In genomic region chr22:50579752-50580151, GRCh38 we compare ENCODE assay signal across 32 cellular contexts. TPM values are rescaled to one million over a fixed set of nuclear protein-coding genes. Genes with fewer than 3 reads are reported as not detected.
DNase-seq lines count a peak whose midpoint lies in the region; ATAC-seq and TF ChIP-seq lines count a peak whose summit lies in the region.
"Had no signal": no experiment of that assay in that cellular context is flagged by ENCODE, and none has a peak within 500 bp of the region (broad histone marks: within the 10 kb centered on the region; RNA-seq: fewer than 3 reads in every experiment).

No MANE protein-coding gene starts in this region.

- TF ChIP-seq POLR2A in heart left ventricle (IDR thresholded peaks at IDR 0.05), result no peak

- H3K36me3 ChIP-seq in heart left ventricle, result peaks cover 0 to 36% (median 19%) of the 10 kb centered on the region in 9 donors
- H3K36me3 ChIP-seq in HEK293 (ENCODE audit: control insufficient read depth in 2 of 2, insufficient read depth in 1 of 2, low read length in 2 of 2), result peaks cover 33 to 67% of the 10 kb centered on the region in 2 experiments
- H3K36me3 ChIP-seq in right atrium auricular region, result peaks cover 15% of the 10 kb centered on the region
- H3K36me3 ChIP-seq: pancreas, Peyer's patch, vagina had no signal

- TF ChIP-seq CTCF in heart left ventricle (IDR thresholded peaks at IDR 0.05) (no peak), HEK293 (tag by site-specific recombination; IDR thresholded peaks at IDR 0.05) (no peak), right atrium auricular region (IDR thresholded peaks at IDR 0.05) (no peak)

- WGBS in heart left ventricle, 4 donors, result 94 to 97% (median 96%) methylated on average over 4 of the region's 4 CpGs

- CTCF ChIA-PET in HEK293 (lab: Yijun Ruan, JAX), result interaction anchor here (2.3 kb wide), 1 partner anchor 16 kb away, joined by 12 read pairs; the partner anchor contains the start of gene SYCE3

- H3K4me1 ChIP-seq in heart left ventricle (peaks cover 3 to 78% (median 36%) of the 10 kb centered on the region in 12 donors), HEK293 (ENCODE audit: control insufficient read depth, insufficient read depth, low read length) (peaks cover 3% of the 10 kb centered on the region; the same call in 1 of the 2 replicates), right atrium auricular region (peaks cover 0 to 54% of the 10 kb centered on the region in 2 donors)

- no peak for ATAC-seq in heart left ventricle
- no peak for ATAC-seq in HG03196 (IDR thresholded peaks at IDR 0.05; ENCODE audit: unreplicated experiment)
- no peak for ATAC-seq in GM21423 (IDR thresholded peaks at IDR 0.05; ENCODE audit: unreplicated experiment)
- ATAC-seq: naive thymus-derived CD8-positive, alpha-beta T cell; pancreas had no signal

- H3K9me3 ChIP-seq in heart left ventricle, result no peaks in the 10 kb centered on the region
- H3K9me3 ChIP-seq in HEK293 (ENCODE audit: control insufficient read depth, insufficient read depth, low read depth, low read length), result no peaks in the 10 kb centered on the region
- no peaks in the 10 kb centered on the region for H3K9me3 ChIP-seq in right atrium auricular region
- H3K9me3 ChIP-seq: BLaER1 treated with 17β-estradiol and CSF1 and Interleukin-3, amounts not matched to agents 10 nM and 100 nM; esophagus muscularis mucosa; pancreas; Peyer's patch; stomach; tibial artery; vagina had no signal

- POLR2A ChIA-PET in HEK293 (lab: Yijun Ruan, JAX), result no interaction called here

- H3K27me3 ChIP-seq in heart left ventricle (no peaks in the 10 kb centered on the region), right atrium auricular region (no peaks in the 10 kb centered on the region)
- H3K27me3 ChIP-seq: BLaER1 treated with 17β-estradiol and CSF1 and Interleukin-3, amounts not matched to agents 10 nM and 100 nM; pancreas; Peyer's patch; vagina had no signal

- intact Hi-C loops in heart left ventricle (cut with DNase I), result loop anchor here in 3 of 10 donors (5.0 kb wide), 2 partner anchors 38 to 72 kb away; partner anchors contain the start of genes LMF2 (in 1 of the 3) and NCAPH2 (in 1 of the 3)
- intact Hi-C loops in cardiac septum (cut with DNase I), result loop anchor here (5.0 kb wide), 1 partner anchor 52 kb away; the partner anchor contains the start of gene SCO2

- H3K4me3 ChIP-seq in heart left ventricle (no peak overlapping the region), HEK293 (ENCODE audit: low read depth, low read length) (no peak overlapping the region), right atrium auricular region (no peak overlapping the region)
- H3K4me3 ChIP-seq: BLaER1 treated with 17β-estradiol and CSF1 and Interleukin-3, amounts not matched to agents 10 nM and 100 nM; esophagus muscularis mucosa; lung; pancreas; Peyer's patch; stomach; tibial artery; vagina had no signal

- no peak for DNase-seq in heart left ventricle
- no peak for DNase-seq in cardiac septum (ENCODE audit: low spot score)
- no peak for DNase-seq in right atrium auricular region (ENCODE audit: low spot score)
- DNase-seq in substantia nigra (lab: John Stamatoyannopoulos, UW), result no peak
- DNase-seq in kidney tubule cell (ENCODE audit: low spot score), result no peak
- DNase-seq: activated CD8-positive, alpha-beta memory T cell treated with anti-CD3 and anti-CD28 coated beads for 24 hours; activated gamma-delta T cell; activated T-cell treated with anti-CD3 and anti-CD28 coated beads for 4 hours; COR-L47; foreskin fibroblast; MV-4-11; naive thymus-derived CD8-positive, alpha-beta T cell; NCI-H1436 treated with DMSO at 0.1 percent for 48 hours; NCI-H2081 treated with DMSO at 0.1 percent for 48 hours; NCI-H748 treated with DMSO at 0.1 percent for 48 hours; pancreas; Peyer's patch; stimulated activated CD4-positive, alpha-beta T cell treated with anti-CD3 and anti-CD28 coated beads, Interleukin-12 subunit alpha, Interleukin-12 subunit beta, amount 100 ng/mL, for 4 hours; stimulated activated CD4-positive, alpha-beta T cell treated with anti-CD3 and anti-CD28 coated beads, Interleukin-2, amount 100 ng/mL, for 48 hours; stomach; SW 1271; T-helper 9 cell had no signal

- H3K27ac ChIP-seq in heart left ventricle, result peak overlapping the region in 11 of 12 donors; percentile 81 to 100 (median 98)
- no peak overlapping the region for H3K27ac ChIP-seq in HEK293 (ENCODE audit: extremely low read depth, low read depth, low read length)
- H3K27ac ChIP-seq in right atrium auricular region, result peak overlapping the region; percentile 85 to 96
- peak overlapping the region; percentile 59 for H3K27ac ChIP-seq in substantia nigra (ENCODE audit: low read depth, low read length, poor library complexity, severe bottlenecking)
- H3K27ac ChIP-seq: BLaER1 treated with 17β-estradiol and CSF1 and Interleukin-3, amounts not matched to agents 10 nM and 100 nM; pancreas; stomach; tibial artery; vagina had no signal

TF ChIP-seq in HEK293, 187 proteins besides CTCF, POLR2A, EP300 and RAD21:
- TF ChIP-seq ZNF341 (tag by site-specific recombination; IDR thresholded peaks at IDR 0.05; ENCODE audit: low read depth) (peak; percentile 67), REPIN1 (tag by site-specific recombination; IDR thresholded peaks at IDR 0.05; ENCODE audit: low read depth) (no peak)

RNA-seq across cellular contexts. Expression of gene CPT1B, which starts 1.5 kb away (rescaled TPM):
- total RNA-seq in heart left ventricle, result 100 to 1,000 TPM; 115 to 467 (median 306) TPM
- 100 to 1,000 TPM in 1 of 2 donors, 10 to 100 TPM in 1; 51.4 to 267 TPM for polyA plus RNA-seq in heart left ventricle
- 253 TPM for total RNA-seq in cardiac septum
- 100 to 1,000 TPM; 184 to 281 TPM for total RNA-seq in right atrium auricular region

RNA-seq across cellular contexts. Expression of gene CHKB, which starts 2.9 kb away (rescaled TPM):
- total RNA-seq in heart left ventricle (10 to 100 TPM; 23.3 to 54.6 (median 35.6) TPM), cardiac septum (49.4 TPM), right atrium auricular region (10 to 100 TPM; 25.1 to 29.5 TPM)
- polyA plus RNA-seq in heart left ventricle, result 10 to 100 TPM; 16.7 to 77.1 TPM

RNA-seq across cellular contexts. Expression of gene SYCE3, which starts 17.0 kb away (rescaled TPM):
- total RNA-seq in heart left ventricle (not detected), cardiac septum (not detected), right atrium auricular region (not detected)
- not detected for polyA plus RNA-seq in heart left ventricle
- total RNA-seq: esophagus muscularis mucosa; lung; mononuclear cell; naive thymus-derived CD8-positive, alpha-beta T cell; Peyer's patch; stomach; vagina had no signal
- polyA plus RNA-seq: IgD-negative memory B cell; naive thymus-derived CD8-positive, alpha-beta T cell had no signal

RNA-seq across cellular contexts. Expression of gene MAPK8IP2, which starts 20.8 kb away (rescaled TPM):
- total RNA-seq in heart left ventricle (under 1 TPM; 0.09 to 0.79 (median 0.25) TPM), cardiac septum (0.48 TPM), right atrium auricular region (under 1 TPM; 0.26 to 0.71 TPM)
- under 1 TPM; 0.23 to 0.35 TPM for polyA plus RNA-seq in heart left ventricle
- polyA plus RNA-seq: IgD-negative memory B cell; naive thymus-derived CD8-positive, alpha-beta T cell had no signal

RNA-seq across cellular contexts. Expression of gene KLHDC7B, which starts 34.1 kb away (rescaled TPM):
- 1 to 10 TPM in 1 of 9 donors, under 1 TPM in 3, not detected in 5; 0.08 to 1.3 (median 0.14) TPM for total RNA-seq in heart left ventricle
- under 1 TPM in 1 of 2 donors, not detected in 1; 0.08 TPM for polyA plus RNA-seq in heart left ventricle
- total RNA-seq in cardiac septum, result 0.08 TPM
- total RNA-seq in right atrium auricular region, result not detected
- total RNA-seq: stomach had no signal
